Comparison of ENCODE assay signal across 8 cellular contexts in the genomic region with DNA sequence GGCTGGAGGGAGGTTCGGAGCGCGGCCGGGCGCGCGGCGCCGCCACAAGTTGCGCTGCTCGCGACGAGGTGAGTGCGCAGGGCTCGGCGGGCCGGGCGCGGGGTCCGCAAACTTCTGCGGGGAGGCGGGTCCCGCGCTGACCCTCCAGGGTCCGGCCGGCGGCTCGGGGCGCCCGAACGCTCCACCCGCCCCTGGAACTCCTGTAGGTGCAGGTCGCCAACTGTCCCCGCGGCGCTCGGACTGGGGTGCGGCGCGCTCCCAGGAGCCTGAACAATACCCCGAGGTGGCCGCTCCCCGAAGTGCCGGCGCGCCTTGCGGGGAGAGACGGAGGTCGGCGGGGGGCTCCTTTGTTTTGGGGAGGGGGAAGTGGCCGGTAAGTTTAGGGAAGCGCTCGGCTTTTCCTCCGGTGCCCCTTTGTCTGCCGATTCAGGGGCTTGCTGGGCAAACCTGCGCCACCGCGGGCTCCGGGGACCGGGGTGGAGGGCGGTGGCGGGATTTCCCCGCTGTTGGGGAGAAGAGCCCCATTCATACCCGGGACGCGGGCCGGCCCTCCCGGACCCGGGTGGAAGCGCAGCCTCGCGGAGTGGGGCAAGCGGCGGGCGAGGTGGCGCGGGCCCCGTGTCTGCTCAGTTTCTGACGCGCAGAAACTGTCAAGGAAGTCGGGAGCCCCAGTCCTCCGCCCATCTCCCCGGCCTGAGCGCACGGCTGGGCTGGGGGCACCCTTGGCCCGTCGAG. TPM values are rescaled to one million over a fixed set of nuclear protein-coding genes. Genes with fewer than 3 reads are reported as not detected.
DNase-seq lines count a peak whose midpoint lies in the region; ATAC-seq, FAIRE-seq and TF ChIP-seq lines count a peak whose summit lies in the region.

No MANE protein-coding gene starts in this region.

- no peaks in the 10 kb centered on the region for H3K79me1 ChIP-seq in H1 (ENCODE audit: low read depth, low read length)

- peaks cover 0 to 10% (median 3%) of the 10 kb centered on the region in 4 experiments; a peak in 2 of 7 replicates for H3K4me1 ChIP-seq in H1 (replicated peaks in 1 of 4; ENCODE audit: control insufficient read depth in 3 of 4, insufficient read depth in 4 of 4, low read length in 3 of 4)
- H3K4me1 ChIP-seq in naive thymus-derived CD4-positive, alpha-beta T cell (ENCODE audit: control insufficient read depth in 2 of 2, insufficient read depth in 2 of 2, low read length in 2 of 2), result peaks cover 8 to 22% of the 10 kb centered on the region in 2 donors
- peaks cover 5% of the 10 kb centered on the region for H3K4me1 ChIP-seq in upper lobe of right lung

- TF ChIP-seq RAD21 in H1 (IDR thresholded peaks at IDR 0.05 in 1 of 2, conservative IDR thresholded peaks at IDR 0.05 in 1 of 2; ENCODE audit: low read depth in 2 of 2, low read length in 2 of 2), result no peak

- H3K4me3 ChIP-seq in H1 (ENCODE audit: extremely low read depth in 1 of 4, insufficient read depth in 2 of 4, low read depth in 3 of 4, low read length in 4 of 4) (peak overlapping the region; percentile 52 to 73 (median 64)), upper lobe of right lung (peak overlapping the region; percentile 59)
- peak overlapping the region; percentile 47 for H3K4me3 ChIP-seq in naive thymus-derived CD4-positive, alpha-beta T cell (ENCODE audit: low read length)

- H3K4me2 ChIP-seq in H1 (ENCODE audit: insufficient read depth in 1 of 2, low read depth in 2 of 2, low read length in 2 of 2), result peak overlapping the region; percentile 67 to 90

- peaks cover 0 to 3% (median 0%) of the 10 kb centered on the region in 5 donors for H3K27me3 Mint-ChIP-seq in naive thymus-derived CD4-positive, alpha-beta T cell

- no peak overlapping the region for H2BK12ac ChIP-seq in H1 (ENCODE audit: low read depth, low read length)

- CTCF ChIA-PET in H1 (lab: Charles Lee; ENCODE audit: partially characterized antibody), result no interaction called here
- CTCF ChIA-PET in naive thymus-derived CD4-positive, alpha-beta T cell (lab: Charles Lee), result interaction anchor here (0.6 kb wide), 1 partner anchor 174 kb away, joined by 3 read pairs; no protein-coding TSS in a partner anchor

- H4K91ac ChIP-seq in H1 (replicated peaks; ENCODE audit: insufficient read length, low read length), result peak overlapping the region; percentile 40

- no peak overlapping the region for H3K4ac ChIP-seq in H1 (replicated peaks; ENCODE audit: insufficient read length, low read depth, low read length)

- intact Hi-C loops in naive thymus-derived CD4-positive, alpha-beta T cell (cut with micrococcal nuclease), result loop anchor here (2.0 to 10.0 kb wide), 7 partner anchors 52 to 643 kb away; no protein-coding TSS in a partner anchor
- intact Hi-C loops in upper lobe of right lung (cut with DNase I), result no loop called here

- POLR2A ChIA-PET in H1 (lab: Charles Lee; ENCODE audit: partially characterized antibody), result no interaction called here
- POLR2A ChIA-PET in naive thymus-derived CD4-positive, alpha-beta T cell (lab: Charles Lee), result no interaction called here

- H3K9me3 ChIP-seq in H1 (ENCODE audit: insufficient read depth in 2 of 2, low read depth in 1 of 2, low read length in 1 of 2) (no peaks in the 10 kb centered on the region), upper lobe of right lung (no peaks in the 10 kb centered on the region)
- H3K9me3 ChIP-seq in naive thymus-derived CD4-positive, alpha-beta T cell (ENCODE audit: control insufficient read depth in 2 of 3, low read length in 3 of 3), result no peaks in the 10 kb centered on the region

- H3K36me3 ChIP-seq in H1 (ENCODE audit: control insufficient read depth in 2 of 4, insufficient read depth in 4 of 4, low read length in 3 of 4) (peaks cover 0 to 3% (median 0%) of the 10 kb centered on the region in 4 experiments; a peak in 1 of 8 replicates), upper lobe of right lung (no peaks in the 10 kb centered on the region)
- peaks cover 0 to 4% (median 0%) of the 10 kb centered on the region in 3 experiments for H3K36me3 ChIP-seq in naive thymus-derived CD4-positive, alpha-beta T cell (ENCODE audit: control insufficient read depth in 2 of 3, insufficient read depth in 3 of 3, low read length in 3 of 3)

- peaks cover 25 to 74% (median 55%) of the 10 kb centered on the region in 7 donors for H3K4me1 Mint-ChIP-seq in naive thymus-derived CD4-positive, alpha-beta T cell

- peaks cover 0 to 40% of the 10 kb centered on the region in 2 experiments; a peak in 2 of 4 replicates for H3K79me2 ChIP-seq in H1 (ENCODE audit: control insufficient read depth in 1 of 2, insufficient read depth in 2 of 2, low read length in 2 of 2)

- peak overlapping the region in 3 of 4 experiments; percentile 38 to 62 (median 61); a peak in 5 of 7 replicates for H3K9ac ChIP-seq in H1 (replicated peaks in 1 of 4; ENCODE audit: extremely low read depth in 1 of 4, low read depth in 3 of 4, low read length in 3 of 4)

- no peak overlapping the region for H2BK20ac ChIP-seq in H1 (ENCODE audit: low read length)

- ATAC-seq in GM18909 (IDR thresholded peaks at IDR 0.05; ENCODE audit: poor library complexity, unreplicated experiment) (peak; percentile 25), HG03432 (IDR thresholded peaks at IDR 0.05; ENCODE audit: unreplicated experiment) (peak; percentile 20), upper lobe of right lung (peak; percentile 9)
- peak; percentile 31 for ATAC-seq in naive thymus-derived CD4-positive, alpha-beta T cell

- no peak overlapping the region for H2BK120ac ChIP-seq in H1 (replicated peaks; ENCODE audit: low read depth, low read length)

- peaks cover 10% of the 10 kb centered on the region; the same call in 1 of the 2 replicates for H3K23me2 ChIP-seq in H1 (ENCODE audit: low read depth, low read length)

- TF ChIP-seq POLR2A in H1 (IDR thresholded peaks at IDR 0.05; ENCODE audit: control extremely low read depth in 1 of 2, low read depth in 2 of 2, low read length in 2 of 2), result no peak

- WGBS in H1 (ENCODE audit: extremely low coverage in 1 of 2, insufficient coverage in 1 of 2, insufficient read length in 1 of 2, insufficient replicate concordance in 2 of 2, low coverage in 1 of 2, low lambda C conversion rate in 2 of 2, missing lambda C conversion rate in 1 of 2), 2 experiments, result no CpG with 5 or more reads among the region's 87 CpGs

- no peak for TF ChIP-seq CTCF in H1 (IDR thresholded peaks at IDR 0.05; ENCODE audit: control extremely low read depth in 1 of 3, insufficient read depth in 1 of 3, low read depth in 1 of 3, low read length in 3 of 3)
- TF ChIP-seq CTCF in upper lobe of right lung (IDR thresholded peaks at IDR 0.05), result no peak

- H3K56ac ChIP-seq in H1 (replicated peaks; ENCODE audit: insufficient read length, low read depth, low read length), result no peak overlapping the region

- no peak overlapping the region for H3K23ac ChIP-seq in H1 (ENCODE audit: insufficient read length)

- no peak for FAIRE-seq in H1 (lab: Jason Lieb, UNC)

- no peak overlapping the region for H2AFZ ChIP-seq in H1 (ENCODE audit: low read length)

- peak; percentile 11 for DNase-seq in activated CD4-positive, alpha-beta T cell treated with anti-CD3 and anti-CD28 coated beads for 1 hour
- DNase-seq in H1 (ENCODE audit: low read depth in 1 of 2, low spot score in 2 of 2), result peak in 1 of 2 experiments; percentile 59
- peak; percentile 27 to 55 (median 30) for DNase-seq in naive thymus-derived CD4-positive, alpha-beta T cell
- peak; percentile 64 for DNase-seq in upper lobe of right lung
- no peak for DNase-seq in COR-L47 (lab: John Stamatoyannopoulos, UW)
- no peak for DNase-seq in hepatic stellate cell (ENCODE audit: low spot score)

- no peak overlapping the region for H3K18ac ChIP-seq in H1 (ENCODE audit: extremely low read depth, low read length)

- H3K4me3 Mint-ChIP-seq in naive thymus-derived CD4-positive, alpha-beta T cell, result peak overlapping the region; percentile 59 to 89 (median 86)

- no peak overlapping the region for H3K14ac ChIP-seq in H1 (ENCODE audit: insufficient read length)

- peak overlapping the region in 5 of 9 donors; percentile 29 to 81 (median 59) for H3K27ac Mint-ChIP-seq in naive thymus-derived CD4-positive, alpha-beta T cell

- no peak overlapping the region for H2BK15ac ChIP-seq in H1 (ENCODE audit: low read length)

- H4K20me1 ChIP-seq in H1 (replicated peaks in 1 of 2; ENCODE audit: control insufficient read depth in 1 of 2, insufficient read depth in 2 of 2, low read length in 2 of 2), result peaks cover 0 to 1% of the 10 kb centered on the region in 2 experiments

- no peak overlapping the region for H2AK5ac ChIP-seq in H1 (ENCODE audit: low read depth, low read length)

- no peak overlapping the region for H2BK5ac ChIP-seq in H1 (ENCODE audit: low read depth, low read length)

- peaks cover 0 to 14% (median 7%) of the 10 kb centered on the region in 5 donors for H3K36me3 Mint-ChIP-seq in naive thymus-derived CD4-positive, alpha-beta T cell

- no peak overlapping the region for H4K5ac ChIP-seq in H1 (ENCODE audit: insufficient read length, low read depth, low read length)

- H3K27me3 ChIP-seq in H1 (replicated peaks in 1 of 4; ENCODE audit: control insufficient read depth in 3 of 4, extremely low read depth in 1 of 4, insufficient read depth in 3 of 4, low read length in 3 of 4) (no peaks in the 10 kb centered on the region), upper lobe of right lung (no peaks in the 10 kb centered on the region)
- H3K27me3 ChIP-seq in naive thymus-derived CD4-positive, alpha-beta T cell (ENCODE audit: control insufficient read depth in 2 of 2, insufficient read depth in 2 of 2, low read length in 2 of 2), result no peaks in the 10 kb centered on the region

- peaks cover 0 to 6% (median 0%) of the 10 kb centered on the region in 11 donors for H3K9me3 Mint-ChIP-seq in naive thymus-derived CD4-positive, alpha-beta T cell

- H3K27ac ChIP-seq in H1 (ENCODE audit: low read depth, low read length), result no peak overlapping the region
- peak overlapping the region; percentile 86 for H3K27ac ChIP-seq in naive thymus-derived CD4-positive, alpha-beta T cell (ENCODE audit: low read depth, low read length)
- peak overlapping the region; percentile 51 for H3K27ac ChIP-seq in upper lobe of right lung

- H4K8ac ChIP-seq in H1 (ENCODE audit: extremely low read depth, insufficient read depth, low read length), result peak overlapping the region; percentile 51

- no peak for TF ChIP-seq EP300 in H1 (IDR thresholded peaks at IDR 0.05; ENCODE audit: borderline replicate concordance in 1 of 2, low read depth in 2 of 2, low read length in 2 of 2)

RNA-seq across cellular contexts. Expression of a gene that starts 0.7 kb away (rescaled TPM):
- total RNA-seq in H1 (2021; fragmentation: NEBNext Ultra II Directional; extraction: Animal tissue kit (Norgen Biotek cat#: 25700)), result 25.6 TPM in 2 replicates
- polyA plus RNA-seq in H1 (2011; rRNA removed), result 13.3 and 18.3 TPM in 2 replicates
- polyA plus RNA-seq in H1 (2011; cell fraction: cytosol; rRNA removed), result 19.2 TPM
- 23.7 TPM for polyA plus RNA-seq in H1 (2011; cell fraction: nucleus; rRNA removed)
- polyA plus RNA-seq in H1 (2012, experiment 1 of 2), result 20.4 to 26.1 TPM (median 26.0 TPM) in 4 replicates
- 9.0 TPM for polyA plus RNA-seq in H1 (2012, experiment 2 of 2)
- 11.8 TPM for polyA plus RNA-seq in H1 (2013, experiment 1 of 2)
- polyA plus RNA-seq in H1 (2013, experiment 2 of 2), result 12.6 TPM
- polyA minus RNA-seq in H1 (2011; rRNA and poly(A)+ RNA removed), result 51.5 and 60.3 TPM in 2 replicates
- 21.2 TPM for polyA minus RNA-seq in H1 (2011; cell fraction: cytosol; rRNA and poly(A)+ RNA removed)
- polyA minus RNA-seq in H1 (2011; cell fraction: nucleus; rRNA and poly(A)+ RNA removed), result 45.6 TPM
- total RNA-seq in naive thymus-derived CD4-positive, alpha-beta T cell, result 10 to 100 TPM; 27.2 to 58.8 (median 29.4) TPM
- polyA plus RNA-seq in naive thymus-derived CD4-positive, alpha-beta T cell, result 10 to 100 TPM; 11.8 to 19.2 TPM
- total RNA-seq in upper lobe of right lung, result 18.4 TPM

Comparison
In these comparisons a context has a peak if more than half of its experiments do, and no peak if none do; other contexts are left out.
1. DNase-seq: peak in activated CD4-positive, alpha-beta T cell treated with anti-CD3 and anti-CD28 coated beads for 1 hour (single experiment), naive thymus-derived CD4-positive, alpha-beta T cell (9 of 9) and upper lobe of right lung (single experiment); none in COR-L47 (single experiment) and hepatic stellate cell (single experiment).
2. Peak in every context shown above with its lines, with median percentiles within 50 percentile points of each other: ATAC-seq and H3K4me3 ChIP-seq.